In genomic region chr5:68416714-68417113, GRCh38 we compare ENCODE assay signal across 8 cellular contexts.
"Had no signal": no experiment of that assay in that cellular context is flagged by ENCODE, and none has a peak within 500 bp of the region (broad histone marks: within the 10 kb centered on the region; RNA-seq: fewer than 3 reads in every experiment).

No MANE protein-coding gene starts in this region.

- DNase-seq: GDM1, GF-D8 had no signal

- ATAC-seq: GM12878 had no signal

- H3K4me3 ChIP-seq: GM12878 had no signal

- FAIRE-seq: G401.6, GM12878, GM12891, GM12892, GM18507, GM19239 had no signal
